ENCODE assay signal across 9 cellular contexts in genomic region chr10:113099431-113100298, GRCh38.
DNase-seq lines count a peak whose midpoint lies in the region; ATAC-seq, FAIRE-seq and TF ChIP-seq lines count a peak whose summit lies in the region.
"Had no signal": no experiment of that assay in that cellular context is flagged by ENCODE, and none has a peak within 500 bp of the region (broad histone marks: within the 10 kb centered on the region; RNA-seq: fewer than 3 reads in every experiment).

No MANE protein-coding gene starts in this region.

- POLR2A ChIA-PET in HepG2 (lab: Yijun Ruan, JAX): no interaction called here
- POLR2A ChIA-PET in activated CD4-positive, alpha-beta T cell treated with anti-CD3 and anti-CD28 coated beads for 36 hours (lab: Charles Lee): no interaction called here

- no peaks in the 10 kb centered on the region for H3K9me3 Mint-ChIP-seq in activated CD4-positive, alpha-beta T cell treated with anti-CD3 and anti-CD28 coated beads for 36 hours (ENCODE audit: low read depth)

- H3K36me3 Mint-ChIP-seq in activated CD4-positive, alpha-beta T cell treated with anti-CD3 and anti-CD28 coated beads for 36 hours (ENCODE audit: low read depth): no peaks in the 10 kb centered on the region

- CTCF ChIA-PET in HepG2 (lab: Yijun Ruan, JAX; ENCODE audit: low intra/inter-chr PET ratio, low total read pairs): no interaction called here
- CTCF ChIA-PET in activated CD4-positive, alpha-beta T cell treated with anti-CD3 and anti-CD28 coated beads for 36 hours (lab: Charles Lee): interaction anchor here (0.7 kb wide), 1 partner anchor 27 kb away, joined by 3 read pairs; no protein-coding TSS in a partner anchor

- H3K27me3 Mint-ChIP-seq in activated CD4-positive, alpha-beta T cell treated with anti-CD3 and anti-CD28 coated beads for 36 hours: no peaks in the 10 kb centered on the region

- H3K27ac ChIP-seq in liver (ENCODE audit: low read depth in 1 of 2, low read length in 2 of 2): peak overlapping the region; percentile 35 to 57
- no peak overlapping the region for H3K27ac ChIP-seq in HepG2 (ENCODE audit: extremely low read length, insufficient read depth, low read length)
- peak overlapping the region; percentile 3; the same call in 1 of the 2 replicates for H3K27ac ChIP-seq in SJCRH30
- H3K27ac ChIP-seq in ascending aorta: no peak overlapping the region
- H3K27ac ChIP-seq in tibial artery: no peak overlapping the region

- peaks cover 12% of the 10 kb centered on the region for H4K20me1 ChIP-seq in HepG2 (ENCODE audit: insufficient read depth, low read length)

- peaks cover under 1% of the 10 kb centered on the region for H3K4me1 Mint-ChIP-seq in activated CD4-positive, alpha-beta T cell treated with anti-CD3 and anti-CD28 coated beads for 36 hours

- no peak overlapping the region for H3K4me3 Mint-ChIP-seq in activated CD4-positive, alpha-beta T cell treated with anti-CD3 and anti-CD28 coated beads for 36 hours

- intact Hi-C loops in HepG2 (cut with micrococcal nuclease; ENCODE audit: unreplicated experiment): no loop called here
- intact Hi-C loops in ascending aorta (cut with DNase I): no loop called here
- intact Hi-C loops in tibial artery (cut with DNase I; ENCODE audit: low total_unique reads): no loop called here
- intact Hi-C loops in activated CD4-positive, alpha-beta T cell treated with anti-CD3 and anti-CD28 coated beads for 36 hours (cut with DNase I, micrococcal nuclease): loop anchor here in 1 of 2 experiments (10.0 kb wide), 1 partner anchor 115 kb away; no protein-coding TSS in a partner anchor

- no peaks in the 10 kb centered on the region for H3K9me3 ChIP-seq in liver (ENCODE audit: control insufficient read depth in 4 of 4, low read length in 3 of 4)
- H3K9me3 ChIP-seq in HepG2 (ENCODE audit: low read length): no peaks in the 10 kb centered on the region
- no peaks in the 10 kb centered on the region for H3K9me3 ChIP-seq in SJCRH30 (replicated peaks)
- no peaks in the 10 kb centered on the region for H3K9me3 ChIP-seq in ascending aorta
- H3K9me3 ChIP-seq in tibial artery: no peaks in the 10 kb centered on the region

- H3K36me3 ChIP-seq in liver (ENCODE audit: control insufficient read depth in 4 of 4, insufficient read depth in 3 of 4, low read depth in 1 of 4, low read length in 3 of 4) (peaks cover 0 to 10% (median 3%) of the 10 kb centered on the region in 4 donors), HepG2 (replicated peaks in 1 of 2; ENCODE audit: control insufficient read depth in 1 of 2, insufficient read depth in 2 of 2, low read length in 2 of 2) (peaks cover 22 to 54% of the 10 kb centered on the region in 2 experiments), SJCRH30 (peaks cover 8% of the 10 kb centered on the region), ascending aorta (no peaks in the 10 kb centered on the region), tibial artery (peaks cover 0 to 4% (median 0%) of the 10 kb centered on the region in 3 donors)

- H3K4me3 ChIP-seq in liver (ENCODE audit: low read depth in 1 of 3, low read length in 3 of 3) (no peak overlapping the region), HepG2 (replicated peaks in 1 of 3; ENCODE audit: insufficient read depth in 1 of 3, low read depth in 2 of 3, low read length in 3 of 3) (no peak overlapping the region), SJCRH30 (no peak overlapping the region), ascending aorta (no peak overlapping the region), tibial artery (no peak overlapping the region)

- no peak overlapping the region for H3K9ac ChIP-seq in liver (ENCODE audit: low read depth in 1 of 2, low read length in 2 of 2)
- no peak overlapping the region for H3K9ac ChIP-seq in HepG2 (ENCODE audit: insufficient read depth, low read depth, low read length)

- TF ChIP-seq CTCF in liver (IDR thresholded peaks at IDR 0.05; ENCODE audit: low read depth, low read length, missing input control) (no peak), HepG2 (CRISPR knock-in tag; IDR thresholded peaks at IDR 0.05) (no peak), ascending aorta (IDR thresholded peaks at IDR 0.05) (no peak), tibial artery (IDR thresholded peaks at IDR 0.05) (no peak)

- H3K4me2 ChIP-seq in HepG2 (ENCODE audit: low read depth, low read length): no peak overlapping the region

- BruUV-seq in HepG2 (replicated peaks; lab: Mats Ljungman, UMichigan): no TSS peak

- FAIRE-seq in HepG2 (lab: Jason Lieb, UNC): no peak
- FAIRE-seq: GM12892 had no signal

- H3K4me1 ChIP-seq in liver (ENCODE audit: control insufficient read depth in 4 of 4, insufficient read depth in 4 of 4, low read length in 3 of 4) (peaks cover 5 to 15% (median 6%) of the 10 kb centered on the region in 4 donors), HepG2 (ENCODE audit: insufficient read depth, low read length) (peaks cover 2% of the 10 kb centered on the region), SJCRH30 (peaks cover 18% of the 10 kb centered on the region; the same call in 1 of the 2 replicates), ascending aorta (peaks cover 0 to 13% of the 10 kb centered on the region in 2 donors), tibial artery (peaks cover 0 to 51% (median 35%) of the 10 kb centered on the region in 4 donors)

- TF ChIP-seq RAD21 in liver (IDR thresholded peaks at IDR 0.05) (peak in 1 of 2 donors; percentile 28), HepG2 (CRISPR knock-in tag; IDR thresholded peaks at IDR 0.05) (no peak)

- WGBS in liver: 65% methylated on average over 16 of the region's 16 CpGs
- WGBS in HepG2 (ENCODE audit: low lambda C conversion rate): 88% methylated on average over 16 of the region's 16 CpGs

- H3K79me2 ChIP-seq in HepG2 (ENCODE audit: insufficient read depth, low read length): peaks cover 27% of the 10 kb centered on the region

- no peak for ATAC-seq in HepG2
- no peak for ATAC-seq in activated CD4-positive, alpha-beta T cell treated with anti-CD3 and anti-CD28 coated beads for 36 hours

- TF ChIP-seq EP300 in HepG2 (IDR thresholded peaks at IDR 0.05; ENCODE audit: low read depth in 2 of 2, low read length in 2 of 2) (no peak), HepG2 (CRISPR knock-in tag; IDR thresholded peaks at IDR 0.05; ENCODE audit: borderline replicate concordance) (no peak)

- H2AFZ ChIP-seq in HepG2 (ENCODE audit: low read length): no peak overlapping the region

- in situ Hi-C loops in HepG2 (cut with HindIII; ENCODE audit: extremely low pct_ligation_motif_present, low pct_unique_long_range_greater_than_20kb): loop anchor here (25.0 kb wide), 1 partner anchor 537 kb away; no protein-coding TSS in a partner anchor

- no peak for TF ChIP-seq POLR2A in HepG2 (IDR thresholded peaks at IDR 0.05; ENCODE audit: insufficient read depth in 1 of 2, low read depth in 2 of 2, low read length in 2 of 2)

- no peak overlapping the region for H3K27ac Mint-ChIP-seq in activated CD4-positive, alpha-beta T cell treated with anti-CD3 and anti-CD28 coated beads for 36 hours

- no peak for DNase-seq in HepG2 (ENCODE audit: low spot score)
- peak; percentile 54 to 82 for DNase-seq in SJCRH30
- DNase-seq in iPS-NIHi11 (ENCODE audit: low spot score): peak; percentile 31
- no peak for DNase-seq in A172 (ENCODE audit: low spot score)
- no peak for DNase-seq in ascending aorta (ENCODE audit: low spot score in 2 of 2)
- no peak for DNase-seq in tibial artery
- no peak for DNase-seq in activated CD4-positive, alpha-beta T cell treated with anti-CD3 and anti-CD28 coated beads for 36 hours

- H3K27me3 ChIP-seq in liver (ENCODE audit: control insufficient read depth in 4 of 4, insufficient read depth in 4 of 4, low read length in 3 of 4) (no peaks in the 10 kb centered on the region), HepG2 (ENCODE audit: control insufficient read depth in 1 of 2, insufficient read depth in 2 of 2, low read length in 2 of 2) (no peaks in the 10 kb centered on the region), SJCRH30 (no peaks in the 10 kb centered on the region), ascending aorta (no peaks in the 10 kb centered on the region), tibial artery (no peaks in the 10 kb centered on the region)

TF ChIP-seq in liver, 16 proteins besides CTCF, POLR2A, EP300 and RAD21 (continues in another document):
- TF ChIP-seq RXRA (IDR thresholded peaks at IDR 0.05) (peak; percentile 62 to 73), HNF4A (conservative IDR thresholded peaks at IDR 0.05) (peak in 1 of 2 donors; percentile 26), SP1 (IDR thresholded peaks at IDR 0.05) (peak; percentile 11), ATF3 (IDR thresholded peaks at IDR 0.05) (no peak), TAF1 (conservative IDR thresholded peaks at IDR 0.05) (no peak)

TF ChIP-seq in HepG2, 621 proteins besides CTCF, POLR2A, EP300 and RAD21 (continues in another document):
- TF ChIP-seq KLF6 (CRISPR knock-in tag; IDR thresholded peaks at IDR 0.05) (no peak), ZNF414 (CRISPR knock-in tag; IDR thresholded peaks at IDR 0.05) (no peak), TAF15 (IDR thresholded peaks at IDR 0.05; ENCODE audit: low read depth, low read length, poor library complexity, severe bottlenecking) (no peak), ZNF652 (CRISPR knock-in tag; IDR thresholded peaks at IDR 0.05; ENCODE audit: borderline replicate concordance, low read depth) (no peak), KDM5A (IDR thresholded peaks at IDR 0.05; ENCODE audit: borderline replicate concordance, low read length) (no peak), ZNF225 (CRISPR knock-in tag; IDR thresholded peaks at IDR 0.05) (no peak), FOXK2 (IDR thresholded peaks at IDR 0.05) (no peak), ZNF350 (CRISPR knock-in tag; IDR thresholded peaks at IDR 0.05; ENCODE audit: borderline replicate concordance, low read depth) (no peak), XRCC5 (optimal IDR thresholded peaks at IDR 0.05; ENCODE audit: low read length) (no peak)
- TF ChIP-seq, protein P1, sequence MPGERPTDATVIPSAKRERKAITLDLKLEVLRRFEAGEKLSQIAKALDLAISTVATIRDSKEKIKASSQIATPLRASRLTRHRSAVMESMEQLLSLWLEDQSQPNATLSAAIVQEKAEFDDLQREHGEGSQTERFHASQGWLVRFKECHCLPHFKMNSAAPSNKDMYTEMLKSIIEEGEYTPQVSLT (CRISPR knock-in tag; IDR thresholded peaks at IDR 0.05; ENCODE audit: borderline replicate concordance, low read depth): no peak

Comparison
In these comparisons a context has a peak if more than half of its experiments do, and no peak if none do; other contexts are left out.
1. H3K27ac ChIP-seq: peak in liver (2 of 2) and SJCRH30 (single experiment); none in HepG2 (single experiment), ascending aorta (0 of 2) and tibial artery (0 of 2).
2. DNase-seq: peak in SJCRH30 (2 of 2) and iPS-NIHi11 (single experiment); none in HepG2 (single experiment), A172 (single experiment), ascending aorta (0 of 2), tibial artery (0 of 2) and activated CD4-positive, alpha-beta T cell treated with anti-CD3 and anti-CD28 coated beads for 36 hours (single experiment).